ENCODE assay signal across 34 cellular contexts in genomic region chr16:86661715-86662114, GRCh38.
DNase-seq lines count a peak whose midpoint lies in the region; ATAC-seq and TF ChIP-seq lines count a peak whose summit lies in the region.
"Had no signal": no experiment of that assay in that cellular context is flagged by ENCODE, and none has a peak within 500 bp of the region (broad histone marks: within the 10 kb centered on the region; RNA-seq: fewer than 3 reads in every experiment).

No MANE protein-coding gene starts in this region.

- no peak for ATAC-seq in GM18867 (IDR thresholded peaks at IDR 0.05; ENCODE audit: unreplicated experiment)
- ATAC-seq: activated T-helper 17 cell treated with anti-CD3 and anti-CD28 coated beads, Interleukin-2, amount 50 U/mL, for 72 hours; body of pancreas; Panc1 had no signal

- CTCF ChIA-PET in MCF 10A (lab: Yijun Ruan, JAX), result interaction anchor here (0.8 to 1.1 kb wide), 2 partner anchors 19 to 97 kb away, joined by 3 to 4 read pairs; no protein-coding TSS in a partner anchor

- no peak overlapping the region for H3K27ac ChIP-seq in breast epithelium
- H3K27ac ChIP-seq: 22Rv1, body of pancreas, left ventricle myocardium inferior, stomach, thyroid gland had no signal

- no peaks in the 10 kb centered on the region for H3K36me3 ChIP-seq in breast epithelium
- H3K36me3 ChIP-seq: left ventricle myocardium inferior, stomach, thyroid gland had no signal

- no peaks in the 10 kb centered on the region for H3K9me3 ChIP-seq in breast epithelium
- H3K9me3 ChIP-seq: body of pancreas, thyroid gland had no signal

- H3K4me3 ChIP-seq in breast epithelium, result no peak overlapping the region
- H3K4me3 ChIP-seq: body of pancreas, left ventricle myocardium inferior, skin epidermis, stomach, thyroid gland had no signal

- peaks cover 0 to 29% of the 10 kb centered on the region in 2 donors for H3K27me3 ChIP-seq in breast epithelium
- H3K27me3 ChIP-seq: body of pancreas, thyroid gland had no signal

- H3K4me1 Mint-ChIP-seq in MCF 10A (ENCODE audit: insufficient read depth, unreplicated experiment) (peaks cover 33% of the 10 kb centered on the region), chondrocyte (ENCODE audit: low read depth) (peaks cover 46% of the 10 kb centered on the region), type B pancreatic cell (ENCODE audit: unreplicated experiment) (peaks cover 23% of the 10 kb centered on the region), immature natural killer cell (peaks cover 19 to 21% of the 10 kb centered on the region in 2 donors)

- no TSS peak for BruUV-seq in MCF 10A (replicated peaks; lab: Mats Ljungman, UMichigan)

- POLR2A ChIA-PET in MCF 10A (lab: Yijun Ruan, JAX), result interaction anchor here (0.9 kb wide), 1 partner anchor 95 kb away, joined by 6 read pairs; the partner anchor contains the start of gene FOXC2

- H3K4me3 Mint-ChIP-seq in MCF 10A (ENCODE audit: unreplicated experiment) (no peak overlapping the region), chondrocyte (ENCODE audit: unreplicated experiment) (no peak overlapping the region), type B pancreatic cell (peak overlapping the region; percentile 4), immature natural killer cell (no peak overlapping the region)
- H3K4me3 Mint-ChIP-seq: activated CD4-positive, alpha-beta memory T cell treated with anti-CD3 and anti-CD28 coated beads, Interleukin-2, amount 10 ng/mL, durations not matched to agents 7 days and 5 days; activated naive CD4-positive, alpha-beta T cell treated with anti-CD3 and anti-CD28 coated beads, Interleukin-2, amount 50 U/mL, for 24 hours; activated T-helper 17 cell treated with anti-CD3 and anti-CD28 coated beads, Interleukin-2, amount 50 U/mL, for 72 hours; CD4-positive, alpha-beta T cell; naive B cell had no signal

- TF ChIP-seq CTCF in MCF 10A (IDR thresholded peaks at IDR 0.05; ENCODE audit: unreplicated experiment) (no peak), breast epithelium (IDR thresholded peaks at IDR 0.05) (no peak), chondrocyte (IDR thresholded peaks at IDR 0.05) (no peak), type B pancreatic cell (conservative IDR thresholded peaks at IDR 0.05) (no peak)

- peaks cover 9% of the 10 kb centered on the region for H3K9me3 Mint-ChIP-seq in MCF 10A (ENCODE audit: unreplicated experiment)
- peaks cover 9% of the 10 kb centered on the region for H3K9me3 Mint-ChIP-seq in chondrocyte (ENCODE audit: low read depth)
- peaks cover 6% of the 10 kb centered on the region for H3K9me3 Mint-ChIP-seq in type B pancreatic cell
- no peaks in the 10 kb centered on the region for H3K9me3 Mint-ChIP-seq in immature natural killer cell

- intact Hi-C loops in MCF 10A (cut with micrococcal nuclease) (no loop called here), breast epithelium (cut with DNase I; ENCODE audit: low total_unique reads) (no loop called here)

- DNase-seq in MCF 10A (ENCODE audit: unreplicated experiment) (no peak), breast epithelium (ENCODE audit: low spot score in 2 of 2) (no peak), chondrocyte (ENCODE audit: low spot score) (no peak), iris pigment epithelial cell (ENCODE audit: low read depth) (peak; percentile 42), type B pancreatic cell (ENCODE audit: extremely low spot score, unreplicated experiment) (no peak), NCI-H2081 (lab: John Stamatoyannopoulos, UW) (no peak), immature natural killer cell (no peak)
- DNase-seq: activated CD4-positive, alpha-beta memory T cell treated with anti-CD3 and anti-CD28 coated beads, Interleukin-2, amount 10 ng/mL, durations not matched to agents 7 days and 5 days; activated CD4-positive, alpha-beta T cell treated with anti-CD3 and anti-CD28 coated beads for 1 hour; activated CD8-positive, alpha-beta memory T cell treated with anti-CD3 and anti-CD28 coated beads, Interleukin-2, amount 50 U/mL, for 48 hours; AML-193; body of pancreas; CD4-positive, alpha-beta T cell; DMS 273 treated with DMSO at 0.1 percent for 48 hours; effector CD8-positive, alpha-beta T cell; hypothalamus; KG1; left ventricle myocardium inferior; MM.1S; naive B cell; NCI-H1417; NCI-H2081 treated with DMSO at 0.1 percent for 48 hours; NCI-H226; NCI-H69; occipital lobe; stimulated activated CD8-positive, alpha-beta memory T cell treated with anti-CD3 and anti-CD28 coated beads, Interleukin-4, amount 100 ng/mL, for 48 hours; stomach; thyroid gland had no signal

- H3K27ac Mint-ChIP-seq in MCF 10A (ENCODE audit: low read depth, unreplicated experiment) (peak overlapping the region; percentile 5), chondrocyte (ENCODE audit: unreplicated experiment) (peak overlapping the region; percentile 18), type B pancreatic cell (no peak overlapping the region), immature natural killer cell (no peak overlapping the region)
- H3K27ac Mint-ChIP-seq: activated CD4-positive, alpha-beta memory T cell treated with anti-CD3 and anti-CD28 coated beads, Interleukin-2, amount 10 ng/mL, durations not matched to agents 7 days and 5 days; activated naive CD4-positive, alpha-beta T cell treated with anti-CD3 and anti-CD28 coated beads, Interleukin-2, amount 50 U/mL, for 24 hours; activated T-helper 17 cell treated with anti-CD3 and anti-CD28 coated beads, Interleukin-2, amount 50 U/mL, for 72 hours; CD4-positive, alpha-beta T cell; naive B cell had no signal

- H3K27me3 Mint-ChIP-seq in MCF 10A (ENCODE audit: insufficient read depth, unreplicated experiment), result no peaks in the 10 kb centered on the region
- no peaks in the 10 kb centered on the region for H3K27me3 Mint-ChIP-seq in chondrocyte (ENCODE audit: low read depth)
- H3K27me3 Mint-ChIP-seq in type B pancreatic cell, result peaks cover 28% of the 10 kb centered on the region
- H3K27me3 Mint-ChIP-seq in immature natural killer cell (ENCODE audit: low read depth in 3 of 3), result peaks cover 0 to 6% (median 2%) of the 10 kb centered on the region in 3 donors

- no peaks in the 10 kb centered on the region for H3K4me1 ChIP-seq in breast epithelium
- H3K4me1 ChIP-seq: body of pancreas had no signal

- no peak for TF ChIP-seq POLR2A in breast epithelium (IDR thresholded peaks at IDR 0.05)

- H3K36me3 Mint-ChIP-seq in MCF 10A (ENCODE audit: insufficient read depth, unreplicated experiment) (no peaks in the 10 kb centered on the region), chondrocyte (ENCODE audit: low read depth) (peaks cover 6% of the 10 kb centered on the region), type B pancreatic cell (no peaks in the 10 kb centered on the region), immature natural killer cell (peaks cover 0 to 4% (median 0%) of the 10 kb centered on the region in 3 donors)
- H3K36me3 Mint-ChIP-seq: activated naive CD4-positive, alpha-beta T cell treated with anti-CD3 and anti-CD28 coated beads, Interleukin-2, amount 50 U/mL, for 24 hours had no signal

Comparison
In these comparisons a context has a peak if more than half of its experiments do, and no peak if none do; other contexts are left out.
1. H3K27ac Mint-ChIP-seq: peak in MCF 10A (single experiment) and chondrocyte (single experiment); none in type B pancreatic cell (single experiment) and immature natural killer cell (0 of 6).